In the genomic region with DNA sequence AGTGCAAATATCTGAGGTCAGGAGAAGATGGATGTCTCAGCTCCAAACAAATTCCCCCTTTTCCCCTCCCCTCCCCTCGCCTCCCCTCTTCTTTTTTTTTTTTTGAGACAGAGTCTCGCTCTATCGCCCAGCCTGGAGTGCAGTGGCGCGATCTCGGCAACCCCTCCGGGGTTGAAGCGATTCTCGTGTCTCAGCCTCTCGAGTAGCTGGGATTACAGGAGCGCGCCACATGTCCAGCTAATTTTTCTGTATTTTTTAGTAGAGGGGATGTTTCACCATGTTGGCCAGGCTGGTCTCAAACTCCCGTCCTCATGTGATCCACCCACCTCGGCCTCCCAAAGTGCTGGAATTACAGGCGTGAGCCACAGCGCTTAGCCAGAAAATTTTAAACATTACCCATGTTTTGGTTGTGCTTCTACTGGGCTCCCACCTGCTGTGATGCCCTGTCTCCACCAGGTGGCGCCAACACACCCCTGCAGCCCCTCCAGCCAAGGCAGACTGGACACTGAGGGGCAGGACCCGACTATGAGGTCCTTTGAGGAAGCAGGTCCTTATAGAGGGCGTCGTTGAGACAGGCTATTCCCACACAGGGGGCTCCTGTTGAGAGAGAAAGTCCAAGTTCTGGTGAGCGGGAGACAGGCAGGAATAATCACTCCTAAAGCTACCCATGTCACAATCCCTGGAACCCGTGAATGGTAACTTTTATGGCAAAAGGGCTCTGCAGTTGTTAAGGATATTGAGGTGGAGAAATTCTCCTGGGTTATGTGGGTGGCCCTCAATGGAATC, we compare ENCODE assay signal across 8 cellular contexts. TPM values are rescaled to one million over a fixed set of nuclear protein-coding genes. Genes with fewer than 3 reads are reported as not detected.
DNase-seq lines count a peak whose midpoint lies in the region; ATAC-seq, FAIRE-seq and TF ChIP-seq lines count a peak whose summit lies in the region.

No MANE protein-coding gene starts in this region.

- no peak overlapping the region for H3K9ac ChIP-seq in neural cell (ENCODE audit: low read length)

- H4K20me1 ChIP-seq in neural cell (ENCODE audit: insufficient read depth), result no peaks in the 10 kb centered on the region

- no peak for TF ChIP-seq EP300 in neural cell (conservative IDR thresholded peaks at IDR 0.05; ENCODE audit: poor library complexity, severe bottlenecking)

- H3K4me2 ChIP-seq in neural cell (ENCODE audit: low read length), result no peak overlapping the region

- no peaks in the 10 kb centered on the region for H3K79me2 ChIP-seq in neural cell (replicated peaks; ENCODE audit: insufficient read depth, low read length)

- H3K36me3 Mint-ChIP-seq in activated T-cell treated with anti-CD3 and anti-CD28 coated beads, Interleukin-2, amount 50 U/mL, for 72 hours (ENCODE audit: insufficient read depth in 2 of 2), result no peaks in the 10 kb centered on the region

- peak; percentile 97 for TF ChIP-seq CTCF in fibroblast of mammary gland (conservative IDR thresholded peaks at IDR 0.05; ENCODE audit: control insufficient read depth, insufficient read depth, low read depth, low read length)
- peak; percentile 87 for TF ChIP-seq CTCF in neural cell (IDR thresholded peaks at IDR 0.05; ENCODE audit: poor library complexity, severe bottlenecking)

- H3K4me1 Mint-ChIP-seq in activated T-cell treated with anti-CD3 and anti-CD28 coated beads, Interleukin-2, amount 50 U/mL, for 72 hours (ENCODE audit: low read depth), result peaks cover 20% of the 10 kb centered on the region
- H3K4me1 Mint-ChIP-seq in stimulated activated naive CD8-positive, alpha-beta T cell treated with anti-CD3 and anti-CD28 coated beads, Interleukin-15, amount 100 ng/mL, for 72 hours, result peaks cover 12% of the 10 kb centered on the region

- peak; percentile 92 to 94 for ATAC-seq in activated T-cell treated with anti-CD3 and anti-CD28 coated beads, Interleukin-2, amount 50 U/mL, for 72 hours (replicated peaks in 1 of 2)
- peak; percentile 89 for ATAC-seq in stimulated activated naive CD8-positive, alpha-beta T cell treated with anti-CD3 and anti-CD28 coated beads, Interleukin-15, amount 100 ng/mL, for 72 hours
- ATAC-seq in HG02973 (IDR thresholded peaks at IDR 0.05; ENCODE audit: unreplicated experiment), result no peak

- H3K27ac Mint-ChIP-seq in activated T-cell treated with anti-CD3 and anti-CD28 coated beads, Interleukin-2, amount 50 U/mL, for 72 hours, result no peak overlapping the region
- peak overlapping the region in 1 of 2 donors; percentile 78 for H3K27ac Mint-ChIP-seq in stimulated activated naive CD8-positive, alpha-beta T cell treated with anti-CD3 and anti-CD28 coated beads, Interleukin-15, amount 100 ng/mL, for 72 hours

- no peak for FAIRE-seq in RCC 7860 (lab: Jason Lieb, UNC)

- H3K27ac ChIP-seq in neural cell (ENCODE audit: low read length), result no peak overlapping the region

- no peaks in the 10 kb centered on the region for H3K9me3 ChIP-seq in neural cell (ENCODE audit: low read length)

- no peaks in the 10 kb centered on the region for H3K27me3 Mint-ChIP-seq in activated T-cell treated with anti-CD3 and anti-CD28 coated beads, Interleukin-2, amount 50 U/mL, for 72 hours (ENCODE audit: low read depth)
- H3K27me3 Mint-ChIP-seq in stimulated activated naive CD8-positive, alpha-beta T cell treated with anti-CD3 and anti-CD28 coated beads, Interleukin-15, amount 100 ng/mL, for 72 hours, result peaks cover 20% of the 10 kb centered on the region

- no peaks in the 10 kb centered on the region for H3K9me2 ChIP-seq in neural cell (ENCODE audit: insufficient read depth, low read length)

- no peak overlapping the region for H2AFZ ChIP-seq in neural cell (ENCODE audit: low read depth, low read length)

- DNase-seq in Daoy (ENCODE audit: low read depth) (peak; percentile 85), HT-29 (ENCODE audit: low spot score) (peak; percentile 86), RCC 7860 (ENCODE audit: low spot score) (peak; percentile 25), fibroblast of mammary gland (ENCODE audit: low read depth) (peak; percentile 64)
- peak; percentile 75 to 84 for DNase-seq in activated T-cell treated with anti-CD3 and anti-CD28 coated beads, Interleukin-2, amount 50 U/mL, for 72 hours
- DNase-seq in stimulated activated naive CD8-positive, alpha-beta T cell treated with anti-CD3 and anti-CD28 coated beads, Interleukin-15, amount 100 ng/mL, for 72 hours, result peak; percentile 74 to 76

- peaks cover 3% of the 10 kb centered on the region for H3K27me3 ChIP-seq in neural cell (ENCODE audit: insufficient read depth, low read depth, low read length)

- H3K9me3 Mint-ChIP-seq in activated T-cell treated with anti-CD3 and anti-CD28 coated beads, Interleukin-2, amount 50 U/mL, for 72 hours, result no peaks in the 10 kb centered on the region
- no peaks in the 10 kb centered on the region for H3K9me3 Mint-ChIP-seq in stimulated activated naive CD8-positive, alpha-beta T cell treated with anti-CD3 and anti-CD28 coated beads, Interleukin-15, amount 100 ng/mL, for 72 hours

- H3K4me3 ChIP-seq in fibroblast of mammary gland (ENCODE audit: control insufficient read depth, low read depth, low read length) (peak overlapping the region; percentile 23), neural cell (ENCODE audit: low read length) (no peak overlapping the region)

- TF ChIP-seq RAD21 in neural cell (conservative IDR thresholded peaks at IDR 0.05), result peak; percentile 73

- H3K4me3 Mint-ChIP-seq in activated T-cell treated with anti-CD3 and anti-CD28 coated beads, Interleukin-2, amount 50 U/mL, for 72 hours, result peak overlapping the region; percentile 84 to 88
- H3K4me3 Mint-ChIP-seq in stimulated activated naive CD8-positive, alpha-beta T cell treated with anti-CD3 and anti-CD28 coated beads, Interleukin-15, amount 100 ng/mL, for 72 hours, result peak overlapping the region; percentile 85 to 87

- H3F3A ChIP-seq in neural cell (ENCODE audit: insufficient read depth, low read length, poor library complexity, severe bottlenecking), result no peaks in the 10 kb centered on the region

- H3K36me3 ChIP-seq in neural cell (ENCODE audit: insufficient read depth, low read length), result no peaks in the 10 kb centered on the region

TF ChIP-seq in neural cell, 6 proteins besides CTCF, POLR2A, EP300 and RAD21:
- TF ChIP-seq SMC3 (conservative IDR thresholded peaks at IDR 0.05; ENCODE audit: poor library complexity) (peak; percentile 90), TAF1 (IDR thresholded peaks at IDR 0.05; ENCODE audit: low read depth) (no peak)
TF ChIP-seq in neural cell: peak in this region for 1.

RNA-seq across cellular contexts. Expression of a gene that starts 6.3 kb away (rescaled TPM):
- total RNA-seq in Daoy (2014; rRNA removed; shearing (Covaris generic)), result not detected in 2 replicates
- not detected in 2 replicates for total RNA-seq in HT-29 (2014; rRNA removed; shearing (Covaris generic))
- not detected for total RNA-seq in activated T-cell treated with anti-CD3 and anti-CD28 coated beads, Interleukin-2, amount 50 U/mL, for 72 hours
- polyA plus RNA-seq in neural cell, result not detected in 2 replicates
- polyA minus RNA-seq in neural cell, result not detected in 2 replicates

RNA-seq across cellular contexts. Expression of a gene that starts 9.6 kb away (rescaled TPM):
- total RNA-seq in Daoy (2014; rRNA removed; shearing (Covaris generic)), result 71.5 and 99.0 TPM in 2 replicates
- 68.8 and 77.9 TPM in 2 replicates for total RNA-seq in HT-29 (2014; rRNA removed; shearing (Covaris generic))
- 10 to 100 TPM; 59.9 to 66.6 TPM for total RNA-seq in activated T-cell treated with anti-CD3 and anti-CD28 coated beads, Interleukin-2, amount 50 U/mL, for 72 hours
- 59.8 and 62.2 TPM in 2 replicates for polyA plus RNA-seq in neural cell
- polyA minus RNA-seq in neural cell, result 33.4 and 36.8 TPM in 2 replicates

RNA-seq across cellular contexts. Expression of a gene that starts 22.1 kb away (rescaled TPM):
- total RNA-seq in Daoy (2014; rRNA removed; shearing (Covaris generic)), result 0.06 TPM in 1 of 2 replicates, not detected in the other
- total RNA-seq in HT-29 (2014; rRNA removed; shearing (Covaris generic)), result 1.2 and 2.9 TPM in 2 replicates
- total RNA-seq in activated T-cell treated with anti-CD3 and anti-CD28 coated beads, Interleukin-2, amount 50 U/mL, for 72 hours, result 1 to 10 TPM in 1 of 2 donors, not detected in 1; 1.1 TPM
- polyA plus RNA-seq in neural cell, result not detected in 2 replicates
- polyA minus RNA-seq in neural cell, result not detected in 2 replicates

RNA-seq across cellular contexts. Expression of a gene that starts 51.7 kb away (rescaled TPM):
- 37.2 and 41.4 TPM in 2 replicates for total RNA-seq in Daoy (2014; rRNA removed; shearing (Covaris generic))
- total RNA-seq in HT-29 (2014; rRNA removed; shearing (Covaris generic)), result 202 and 212 TPM in 2 replicates
- 10 to 100 TPM; 18.4 to 21.6 TPM for total RNA-seq in activated T-cell treated with anti-CD3 and anti-CD28 coated beads, Interleukin-2, amount 50 U/mL, for 72 hours
- polyA plus RNA-seq in neural cell, result 51.2 and 51.9 TPM in 2 replicates
- 43.1 and 44.6 TPM in 2 replicates for polyA minus RNA-seq in neural cell

RNA-seq across cellular contexts. Expression of a gene that starts 52.1 kb away (rescaled TPM):
- total RNA-seq in Daoy (2014; rRNA removed; shearing (Covaris generic)), result 74.3 and 90.0 TPM in 2 replicates
- total RNA-seq in HT-29 (2014; rRNA removed; shearing (Covaris generic)), result 101 and 108 TPM in 2 replicates
- total RNA-seq in activated T-cell treated with anti-CD3 and anti-CD28 coated beads, Interleukin-2, amount 50 U/mL, for 72 hours, result 10 to 100 TPM; 30.3 to 30.7 TPM
- polyA plus RNA-seq in neural cell, result 42.0 and 45.2 TPM in 2 replicates
- 19.4 and 21.4 TPM in 2 replicates for polyA minus RNA-seq in neural cell

Comparison
In these comparisons a context has a peak if more than half of its experiments do, and no peak if none do; other contexts are left out.
1. DNase-seq: peak in every context shown above with its lines; median percentile 86 in HT-29; 85 in Daoy; 80 in activated T-cell treated with anti-CD3 and anti-CD28 coated beads, Interleukin-2, amount 50 U/mL, for 72 hours; 75 in stimulated activated naive CD8-positive, alpha-beta T cell treated with anti-CD3 and anti-CD28 coated beads, Interleukin-15, amount 100 ng/mL, for 72 hours; 64 in fibroblast of mammary gland; 25 in RCC 7860.